ENCODE assay signal across 1 cellular context in the genomic region with DNA sequence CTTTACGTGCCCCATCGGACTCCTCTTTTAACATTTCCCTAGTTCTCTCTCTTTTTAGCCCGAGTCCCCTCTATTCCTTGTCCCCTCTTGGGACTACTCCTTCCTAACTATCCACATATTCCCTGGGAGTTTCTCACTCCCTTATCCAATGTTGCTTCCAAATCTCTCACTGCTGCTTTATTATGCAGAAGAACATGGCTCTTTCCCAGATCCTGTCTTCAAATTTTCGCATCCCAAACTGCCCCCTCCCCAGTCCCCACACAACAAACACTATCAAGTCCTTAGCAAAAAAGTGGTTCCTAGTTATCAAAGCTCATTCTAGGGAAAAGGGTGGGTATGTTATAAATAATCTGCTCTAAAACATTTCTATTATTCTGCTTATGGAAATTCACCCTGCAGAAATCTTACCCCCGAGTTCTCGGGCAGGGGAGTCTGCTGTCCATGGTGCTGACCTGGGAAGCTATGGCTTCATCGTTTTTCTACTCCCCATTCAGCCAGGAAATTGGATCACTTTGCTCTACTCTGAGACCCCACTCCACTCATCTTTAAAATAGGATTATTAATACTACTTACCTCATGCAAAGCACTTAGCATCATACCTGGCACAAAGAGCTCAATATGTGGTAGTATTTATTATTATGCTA.
A peak's percentile ranks its signal among the peaks of the same experiment; 100 is the strongest.
TF ChIP-seq lines count a peak whose summit lies in the region.

No MANE protein-coding gene starts in this region.

TF ChIP-seq in HepG2, 621 proteins besides CTCF, POLR2A, EP300 and RAD21 (continued from another document and continues in another):
- TF ChIP-seq, protein P1, sequence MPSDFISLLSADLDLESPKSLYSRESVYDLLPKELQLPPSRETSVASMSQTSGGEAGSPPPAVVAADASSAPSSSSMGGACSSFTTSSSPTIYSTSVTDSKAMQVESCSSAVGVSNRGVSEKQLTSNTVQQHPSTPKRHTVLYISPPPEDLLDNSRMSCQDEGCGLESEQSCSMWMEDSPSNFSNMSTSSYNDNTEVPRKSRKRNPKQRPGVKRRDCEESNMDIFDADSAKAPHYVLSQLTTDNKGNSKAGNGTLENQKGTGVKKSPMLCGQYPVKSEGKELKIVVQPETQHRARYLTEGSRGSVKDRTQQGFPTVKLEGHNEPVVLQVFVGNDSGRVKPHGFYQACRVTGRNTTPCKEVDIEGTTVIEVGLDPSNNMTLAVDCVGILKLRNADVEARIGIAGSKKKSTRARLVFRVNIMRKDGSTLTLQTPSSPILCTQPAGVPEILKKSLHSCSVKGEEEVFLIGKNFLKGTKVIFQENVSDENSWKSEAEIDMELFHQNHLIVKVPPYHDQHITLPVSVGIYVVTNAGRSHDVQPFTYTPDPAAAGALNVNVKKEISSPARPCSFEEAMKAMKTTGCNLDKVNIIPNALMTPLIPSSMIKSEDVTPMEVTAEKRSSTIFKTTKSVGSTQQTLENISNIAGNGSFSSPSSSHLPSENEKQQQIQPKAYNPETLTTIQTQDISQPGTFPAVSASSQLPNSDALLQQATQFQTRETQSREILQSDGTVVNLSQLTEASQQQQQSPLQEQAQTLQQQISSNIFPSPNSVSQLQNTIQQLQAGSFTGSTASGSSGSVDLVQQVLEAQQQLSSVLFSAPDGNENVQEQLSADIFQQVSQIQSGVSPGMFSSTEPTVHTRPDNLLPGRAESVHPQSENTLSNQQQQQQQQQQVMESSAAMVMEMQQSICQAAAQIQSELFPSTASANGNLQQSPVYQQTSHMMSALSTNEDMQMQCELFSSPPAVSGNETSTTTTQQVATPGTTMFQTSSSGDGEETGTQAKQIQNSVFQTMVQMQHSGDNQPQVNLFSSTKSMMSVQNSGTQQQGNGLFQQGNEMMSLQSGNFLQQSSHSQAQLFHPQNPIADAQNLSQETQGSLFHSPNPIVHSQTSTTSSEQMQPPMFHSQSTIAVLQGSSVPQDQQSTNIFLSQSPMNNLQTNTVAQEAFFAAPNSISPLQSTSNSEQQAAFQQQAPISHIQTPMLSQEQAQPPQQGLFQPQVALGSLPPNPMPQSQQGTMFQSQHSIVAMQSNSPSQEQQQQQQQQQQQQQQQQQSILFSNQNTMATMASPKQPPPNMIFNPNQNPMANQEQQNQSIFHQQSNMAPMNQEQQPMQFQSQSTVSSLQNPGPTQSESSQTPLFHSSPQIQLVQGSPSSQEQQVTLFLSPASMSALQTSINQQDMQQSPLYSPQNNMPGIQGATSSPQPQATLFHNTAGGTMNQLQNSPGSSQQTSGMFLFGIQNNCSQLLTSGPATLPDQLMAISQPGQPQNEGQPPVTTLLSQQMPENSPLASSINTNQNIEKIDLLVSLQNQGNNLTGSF (CRISPR knock-in tag; IDR thresholded peaks at IDR 0.05): no peak
- TF ChIP-seq BRCA1 (CRISPR knock-in tag; IDR thresholded peaks at IDR 0.05) (peak; percentile 67; the same call in 1 of the 2 replicates), NCOA5 (CRISPR knock-in tag; IDR thresholded peaks at IDR 0.05) (no peak), SOX6 (IDR thresholded peaks at IDR 0.05) (no peak), SOX6 (CRISPR knock-in tag; IDR thresholded peaks at IDR 0.05) (no peak), CEBPG (CRISPR knock-in tag; IDR thresholded peaks at IDR 0.05) (0 out of 2 replicates have a peak, but pooled peaks have one; percentile 15), KLF13 (CRISPR knock-in tag; IDR thresholded peaks at IDR 0.05) (no peak), KLF11 (CRISPR knock-in tag; IDR thresholded peaks at IDR 0.05) (peak; percentile 98), ZFP37 (CRISPR knock-in tag; IDR thresholded peaks at IDR 0.05; ENCODE audit: borderline replicate concordance) (peak; percentile 88), WIZ (CRISPR knock-in tag; IDR thresholded peaks at IDR 0.05) (peak; percentile 94), ZNF235 (CRISPR knock-in tag; IDR thresholded peaks at IDR 0.05; ENCODE audit: borderline replicate concordance) (no peak), ZNF20 (CRISPR knock-in tag; IDR thresholded peaks at IDR 0.05) (no peak), REPIN1 (CRISPR knock-in tag; IDR thresholded peaks at IDR 0.05; ENCODE audit: borderline replicate concordance, low read depth) (no peak), ZNF317 (CRISPR knock-in tag; IDR thresholded peaks at IDR 0.05) (no peak), ZFP82 (CRISPR knock-in tag; IDR thresholded peaks at IDR 0.05; ENCODE audit: borderline replicate concordance) (no peak), NKX3-1 (CRISPR knock-in tag; IDR thresholded peaks at IDR 0.05) (peak; percentile 87; the same call in 1 of the 2 replicates), ZNF331 (CRISPR knock-in tag; IDR thresholded peaks at IDR 0.05) (peak; percentile 78), ZNF83 (CRISPR knock-in tag; IDR thresholded peaks at IDR 0.05; ENCODE audit: borderline replicate concordance) (no peak), NR2F1 (CRISPR knock-in tag; IDR thresholded peaks at IDR 0.05) (peak in 1 of 2 experiments; percentile 17; a peak in 1 of 4 replicates), ZNF230 (CRISPR knock-in tag; IDR thresholded peaks at IDR 0.05) (no peak), CBX2 (IDR thresholded peaks at IDR 0.05; ENCODE audit: low read depth, low read length) (no peak), CBX2 (CRISPR knock-in tag; IDR thresholded peaks at IDR 0.05; ENCODE audit: low read depth) (no peak), ZNF619 (CRISPR knock-in tag; IDR thresholded peaks at IDR 0.05) (no peak), CENPX (CRISPR knock-in tag; IDR thresholded peaks at IDR 0.05) (no peak), HOXA9 (CRISPR knock-in tag; IDR thresholded peaks at IDR 0.05; ENCODE audit: borderline replicate concordance) (no peak), ZNF337 (CRISPR knock-in tag; IDR thresholded peaks at IDR 0.05; ENCODE audit: borderline replicate concordance, low read depth) (no peak), TBL1XR1 (IDR thresholded peaks at IDR 0.05; ENCODE audit: borderline replicate concordance, low read length, partially characterized antibody) (no peak), NPAS2 (CRISPR knock-in tag; IDR thresholded peaks at IDR 0.05; ENCODE audit: borderline replicate concordance) (no peak), FOXK2 (IDR thresholded peaks at IDR 0.05) (no peak), NFRKB (IDR thresholded peaks at IDR 0.05) (no peak), ZNF589 (CRISPR knock-in tag; conservative IDR thresholded peaks at IDR 0.05) (no peak)
- TF ChIP-seq, protein P2, sequence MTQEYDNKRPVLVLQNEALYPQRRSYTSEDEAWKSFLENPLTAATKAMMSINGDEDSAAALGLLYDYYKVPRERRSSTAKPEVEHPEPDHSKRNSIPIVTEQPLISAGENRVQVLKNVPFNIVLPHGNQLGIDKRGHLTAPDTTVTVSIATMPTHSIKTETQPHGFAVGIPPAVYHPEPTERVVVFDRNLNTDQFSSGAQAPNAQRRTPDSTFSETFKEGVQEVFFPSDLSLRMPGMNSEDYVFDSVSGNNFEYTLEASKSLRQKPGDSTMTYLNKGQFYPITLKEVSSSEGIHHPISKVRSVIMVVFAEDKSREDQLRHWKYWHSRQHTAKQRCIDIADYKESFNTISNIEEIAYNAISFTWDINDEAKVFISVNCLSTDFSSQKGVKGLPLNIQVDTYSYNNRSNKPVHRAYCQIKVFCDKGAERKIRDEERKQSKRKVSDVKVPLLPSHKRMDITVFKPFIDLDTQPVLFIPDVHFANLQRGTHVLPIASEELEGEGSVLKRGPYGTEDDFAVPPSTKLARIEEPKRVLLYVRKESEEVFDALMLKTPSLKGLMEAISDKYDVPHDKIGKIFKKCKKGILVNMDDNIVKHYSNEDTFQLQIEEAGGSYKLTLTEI (CRISPR knock-in tag; conservative IDR thresholded peaks at IDR 0.05): no peak
- TF ChIP-seq, protein P3, sequence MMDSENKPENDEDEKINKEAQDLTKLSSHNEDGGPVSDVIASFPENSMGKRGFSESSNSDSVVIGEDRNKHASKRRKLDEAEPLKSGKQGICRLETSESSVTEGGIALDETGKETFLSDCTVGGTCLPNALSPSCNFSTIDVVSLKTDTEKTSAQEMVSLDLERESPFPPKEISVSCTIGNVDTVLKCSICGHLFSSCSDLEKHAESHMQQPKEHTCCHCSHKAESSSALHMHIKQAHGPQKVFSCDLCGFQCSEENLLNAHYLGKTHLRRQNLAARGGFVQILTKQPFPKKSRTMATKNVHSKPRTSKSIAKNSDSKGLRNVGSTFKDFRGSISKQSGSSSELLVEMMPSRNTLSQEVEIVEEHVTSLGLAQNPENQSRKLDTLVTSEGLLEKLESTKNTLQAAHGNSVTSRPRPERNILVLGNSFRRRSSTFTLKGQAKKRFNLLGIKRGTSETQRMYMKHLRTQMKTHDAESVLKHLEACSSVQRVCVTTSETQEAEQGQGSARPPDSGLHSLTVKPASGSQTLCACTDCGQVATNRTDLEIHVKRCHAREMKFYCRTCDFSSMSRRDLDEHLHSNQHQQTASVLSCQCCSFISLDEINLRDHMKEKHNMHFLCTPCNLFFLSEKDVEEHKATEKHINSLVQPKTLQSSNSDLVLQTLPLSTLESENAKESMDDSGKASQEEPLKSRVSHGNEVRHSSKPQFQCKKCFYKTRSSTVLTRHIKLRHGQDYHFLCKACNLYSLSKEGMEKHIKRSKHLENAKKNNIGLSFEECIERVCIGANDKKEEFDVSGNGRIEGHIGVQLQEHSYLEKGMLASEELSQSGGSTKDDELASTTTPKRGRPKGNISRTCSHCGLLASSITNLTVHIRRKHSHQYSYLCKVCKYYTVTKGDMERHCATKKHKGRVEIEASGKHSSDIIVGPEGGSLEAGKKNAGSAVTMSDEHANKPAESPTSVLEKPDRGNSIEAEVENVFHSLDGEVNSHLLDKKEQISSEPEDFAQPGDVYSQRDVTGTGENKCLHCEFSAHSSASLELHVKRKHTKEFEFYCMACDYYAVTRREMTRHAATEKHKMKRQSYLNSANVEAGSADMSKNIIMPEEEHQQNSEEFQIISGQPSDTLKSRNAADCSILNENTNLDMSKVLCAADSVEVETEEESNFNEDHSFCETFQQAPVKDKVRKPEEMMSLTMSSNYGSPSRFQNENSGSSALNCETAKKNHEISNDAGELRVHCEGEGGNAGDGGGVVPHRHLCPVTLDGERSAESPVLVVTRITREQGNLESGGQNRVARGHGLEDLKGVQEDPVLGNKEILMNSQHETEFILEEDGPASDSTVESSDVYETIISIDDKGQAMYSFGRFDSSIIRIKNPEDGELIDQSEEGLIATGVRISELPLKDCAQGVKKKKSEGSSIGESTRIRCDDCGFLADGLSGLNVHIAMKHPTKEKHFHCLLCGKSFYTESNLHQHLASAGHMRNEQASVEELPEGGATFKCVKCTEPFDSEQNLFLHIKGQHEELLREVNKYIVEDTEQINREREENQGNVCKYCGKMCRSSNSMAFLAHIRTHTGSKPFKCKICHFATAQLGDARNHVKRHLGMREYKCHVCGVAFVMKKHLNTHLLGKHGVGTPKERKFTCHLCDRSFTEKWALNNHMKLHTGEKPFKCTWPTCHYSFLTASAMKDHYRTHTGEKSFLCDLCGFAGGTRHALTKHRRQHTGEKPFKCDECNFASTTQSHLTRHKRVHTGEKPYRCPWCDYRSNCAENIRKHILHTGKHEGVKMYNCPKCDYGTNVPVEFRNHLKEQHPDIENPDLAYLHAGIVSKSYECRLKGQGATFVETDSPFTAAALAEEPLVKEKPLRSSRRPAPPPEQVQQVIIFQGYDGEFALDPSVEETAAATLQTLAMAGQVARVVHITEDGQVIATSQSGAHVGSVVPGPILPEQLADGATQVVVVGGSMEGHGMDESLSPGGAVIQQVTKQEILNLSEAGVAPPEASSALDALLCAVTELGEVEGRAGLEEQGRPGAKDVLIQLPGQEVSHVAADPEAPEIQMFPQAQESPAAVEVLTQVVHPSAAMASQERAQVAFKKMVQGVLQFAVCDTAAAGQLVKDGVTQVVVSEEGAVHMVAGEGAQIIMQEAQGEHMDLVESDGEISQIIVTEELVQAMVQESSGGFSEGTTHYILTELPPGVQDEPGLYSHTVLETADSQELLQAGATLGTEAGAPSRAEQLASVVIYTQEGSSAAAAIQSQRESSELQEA (CRISPR knock-in tag; IDR thresholded peaks at IDR 0.05; ENCODE audit: not compliant biosample characterization): no peak
- TF ChIP-seq, protein P4, sequence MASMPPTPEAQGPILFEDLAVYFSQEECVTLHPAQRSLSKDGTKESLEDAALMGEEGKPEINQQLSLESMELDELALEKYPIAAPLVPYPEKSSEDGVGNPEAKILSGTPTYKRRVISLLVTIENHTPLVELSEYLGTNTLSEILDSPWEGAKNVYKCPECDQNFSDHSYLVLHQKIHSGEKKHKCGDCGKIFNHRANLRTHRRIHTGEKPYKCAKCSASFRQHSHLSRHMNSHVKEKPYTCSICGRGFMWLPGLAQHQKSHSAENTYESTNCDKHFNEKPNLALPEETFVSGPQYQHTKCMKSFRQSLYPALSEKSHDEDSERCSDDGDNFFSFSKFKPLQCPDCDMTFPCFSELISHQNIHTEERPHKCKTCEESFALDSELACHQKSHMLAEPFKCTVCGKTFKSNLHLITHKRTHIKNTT (CRISPR knock-in tag; IDR thresholded peaks at IDR 0.05): no peak
- TF ChIP-seq, protein P5, sequence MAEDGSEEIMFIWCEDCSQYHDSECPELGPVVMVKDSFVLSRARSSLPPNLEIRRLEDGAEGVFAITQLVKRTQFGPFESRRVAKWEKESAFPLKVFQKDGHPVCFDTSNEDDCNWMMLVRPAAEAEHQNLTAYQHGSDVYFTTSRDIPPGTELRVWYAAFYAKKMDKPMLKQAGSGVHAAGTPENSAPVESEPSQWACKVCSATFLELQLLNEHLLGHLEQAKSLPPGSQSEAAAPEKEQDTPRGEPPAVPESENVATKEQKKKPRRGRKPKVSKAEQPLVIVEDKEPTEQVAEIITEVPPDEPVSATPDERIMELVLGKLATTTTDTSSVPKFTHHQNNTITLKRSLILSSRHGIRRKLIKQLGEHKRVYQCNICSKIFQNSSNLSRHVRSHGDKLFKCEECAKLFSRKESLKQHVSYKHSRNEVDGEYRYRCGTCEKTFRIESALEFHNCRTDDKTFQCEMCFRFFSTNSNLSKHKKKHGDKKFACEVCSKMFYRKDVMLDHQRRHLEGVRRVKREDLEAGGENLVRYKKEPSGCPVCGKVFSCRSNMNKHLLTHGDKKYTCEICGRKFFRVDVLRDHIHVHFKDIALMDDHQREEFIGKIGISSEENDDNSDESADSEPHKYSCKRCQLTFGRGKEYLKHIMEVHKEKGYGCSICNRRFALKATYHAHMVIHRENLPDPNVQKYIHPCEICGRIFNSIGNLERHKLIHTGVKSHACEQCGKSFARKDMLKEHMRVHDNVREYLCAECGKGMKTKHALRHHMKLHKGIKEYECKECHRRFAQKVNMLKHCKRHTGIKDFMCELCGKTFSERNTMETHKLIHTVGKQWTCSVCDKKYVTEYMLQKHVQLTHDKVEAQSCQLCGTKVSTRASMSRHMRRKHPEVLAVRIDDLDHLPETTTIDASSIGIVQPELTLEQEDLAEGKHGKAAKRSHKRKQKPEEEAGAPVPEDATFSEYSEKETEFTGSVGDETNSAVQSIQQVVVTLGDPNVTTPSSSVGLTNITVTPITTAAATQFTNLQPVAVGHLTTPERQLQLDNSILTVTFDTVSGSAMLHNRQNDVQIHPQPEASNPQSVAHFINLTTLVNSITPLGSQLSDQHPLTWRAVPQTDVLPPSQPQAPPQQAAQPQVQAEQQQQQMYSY (CRISPR knock-in tag; IDR thresholded peaks at IDR 0.05): no peak
